7 cellular contexts compared by ENCODE assay signal in the genomic region with DNA sequence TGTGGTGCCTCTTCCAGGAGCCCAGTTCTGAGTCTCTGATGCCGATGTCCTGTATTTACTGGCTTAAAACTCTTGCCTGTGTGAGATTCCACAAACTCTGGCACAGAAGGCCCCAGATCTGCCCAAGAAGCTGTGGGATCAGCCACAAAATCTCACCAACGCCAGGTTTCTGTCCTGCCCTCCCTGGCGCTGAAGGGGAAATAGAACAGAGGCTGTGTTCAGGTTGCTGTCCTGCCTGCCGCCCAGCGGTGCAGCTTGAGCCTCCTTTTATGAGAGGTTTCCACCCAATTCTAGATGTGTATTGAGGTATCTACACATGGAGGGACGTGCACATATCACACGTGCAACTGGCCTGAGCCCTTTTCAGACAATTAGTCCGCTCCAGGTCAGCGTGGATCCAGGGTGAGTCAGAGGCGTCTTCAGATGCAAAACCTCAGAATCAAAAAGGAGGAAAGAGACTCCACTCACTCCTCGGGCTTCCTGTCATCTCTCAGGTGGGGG. TPM values are rescaled to one million over a fixed set of nuclear protein-coding genes. Genes with fewer than 3 reads are reported as not detected.
A peak's percentile ranks its signal among the peaks of the same experiment; 100 is the strongest.
DNase-seq lines count a peak whose midpoint lies in the region; ATAC-seq and TF ChIP-seq lines count a peak whose summit lies in the region.

No MANE protein-coding gene starts in this region.

- peak overlapping the region; percentile 23 for H3K4me3 ChIP-seq in fibroblast of mammary gland (ENCODE audit: control insufficient read depth, low read depth, low read length)
- peak overlapping the region in 1 of 8 donors; percentile 25 for H3K4me3 ChIP-seq in spleen

- no peaks in the 10 kb centered on the region for H3K9me3 Mint-ChIP-seq in HFFc6
- H3K9me3 Mint-ChIP-seq in T-cell = no peaks in the 10 kb centered on the region

- POLR2A ChIA-PET in T-cell (lab: Charles Lee) = no interaction called here

- peaks cover 28 to 63% (median 47%) of the 10 kb centered on the region in 6 donors for H3K4me1 ChIP-seq in spleen

- CTCF ChIA-PET in T-cell (lab: Charles Lee) = interaction anchor here in 1 of 2 donors (0.9 kb wide), 1 partner anchor 28 kb away, joined by 3 read pairs; no protein-coding TSS in a partner anchor

- H3K36me3 Mint-ChIP-seq in HFFc6 (ENCODE audit: low read depth) (peaks cover 6% of the 10 kb centered on the region; the same call in 1 of the 2 replicates), T-cell (peaks cover 6% of the 10 kb centered on the region)

- peak overlapping the region in 7 of 8 donors; percentile 97 to 100 (median 99) for H3K27ac ChIP-seq in spleen

- no peak for ATAC-seq in T-cell (replicated peaks in 1 of 4)
- ATAC-seq in HG03378 (IDR thresholded peaks at IDR 0.05; ENCODE audit: unreplicated experiment) = no peak

- H3K4me3 Mint-ChIP-seq in HFFc6 (peak overlapping the region; percentile 94), T-cell (peak overlapping the region; percentile 35 to 88 (median 56))

- H3K9me3 ChIP-seq in spleen = no peaks in the 10 kb centered on the region

- no peak for TF ChIP-seq POLR2A in spleen (IDR thresholded peaks at IDR 0.05)

- intact Hi-C loops in spleen (cut with DNase I; ENCODE audit: low total_unique reads) = no loop called here

- WGBS in spleen, 5 donors = 75 to 82% (median 81%) methylated on average over 11 of the region's 11 CpGs

- peaks cover 0 to 49% (median 10%) of the 10 kb centered on the region in 6 donors for H3K36me3 ChIP-seq in spleen

- H3K27ac Mint-ChIP-seq in HFFc6 = peak overlapping the region; percentile 95
- H3K27ac Mint-ChIP-seq in T-cell = peak overlapping the region; percentile 49 to 86

- H3K4me1 Mint-ChIP-seq in HFFc6 (ENCODE audit: low read depth) (peaks cover 48% of the 10 kb centered on the region), T-cell (peaks cover 25 to 34% (median 33%) of the 10 kb centered on the region in 3 donors)

- peaks cover 3% of the 10 kb centered on the region for H3K27me3 Mint-ChIP-seq in HFFc6 (ENCODE audit: insufficient read depth)
- H3K27me3 Mint-ChIP-seq in T-cell = no peaks in the 10 kb centered on the region

- TF ChIP-seq CTCF in HFFc6 (IDR thresholded peaks at IDR 0.05) (no peak), fibroblast of mammary gland (conservative IDR thresholded peaks at IDR 0.05; ENCODE audit: control insufficient read depth, insufficient read depth, low read depth, low read length) (no peak), spleen (IDR thresholded peaks at IDR 0.05 in 8 of 11, conservative IDR thresholded peaks at IDR 0.05 in 3 of 11) (no peak)

- H3K27me3 ChIP-seq in spleen (replicated peaks in 1 of 7) = no peaks in the 10 kb centered on the region

- DNase-seq in HFFc6 = peak; percentile 61
- DNase-seq in T-cell = no peak
- peak; percentile 72 for DNase-seq in fibroblast of mammary gland (ENCODE audit: low read depth)
- DNase-seq in spleen = no peak
- no peak for DNase-seq in DMS 273 (lab: John Stamatoyannopoulos, UW; ENCODE audit: unreplicated experiment)
- no peak for DNase-seq in foreskin melanocyte

RNA-seq across cellular contexts. Expression of gene TMEM80, which starts 2.2 kb away (rescaled TPM):
- 10 to 100 TPM; 16.9 to 24.5 (median 19.3) TPM for total RNA-seq in HFFc6 (2021; fragmentation: NEBNext Ultra II Directional; extraction: Animal tissue kit (Norgen Biotek cat#: 25700))
- total RNA-seq in T-cell = 10 to 100 TPM; 21.2 to 43.9 (median 42.4) TPM
- total RNA-seq in spleen = 10 to 100 TPM; 20.1 to 37.6 (median 32.4) TPM
- polyA plus RNA-seq in spleen = 10 to 100 TPM; 18.7 to 30.8 (median 24.7) TPM

RNA-seq across cellular contexts. Expression of gene DEAF1, which starts 2.8 kb away (rescaled TPM):
- 10 to 100 TPM; 32.2 to 48.1 (median 34.6) TPM for total RNA-seq in HFFc6 (2021; fragmentation: NEBNext Ultra II Directional; extraction: Animal tissue kit (Norgen Biotek cat#: 25700))
- total RNA-seq in T-cell = 100 to 1,000 TPM in 1 of 5 donors, 10 to 100 TPM in 4; 55.8 to 121 (median 57.3) TPM
- total RNA-seq in spleen = 10 to 100 TPM; 28.3 to 44.9 (median 31.7) TPM
- 10 to 100 TPM; 21.8 to 31.4 (median 25.1) TPM for polyA plus RNA-seq in spleen

RNA-seq across cellular contexts. Expression of gene EPS8L2, which starts 8.2 kb away (rescaled TPM):
- total RNA-seq in HFFc6 (2021; fragmentation: NEBNext Ultra II Directional; extraction: Animal tissue kit (Norgen Biotek cat#: 25700)) = 10 to 100 TPM; 55.5 to 70.1 (median 65.1) TPM
- total RNA-seq in T-cell (10 to 100 TPM in 4 of 5 donors, 1 to 10 TPM in 1; 7.5 to 18.5 (median 14.6) TPM), spleen (10 to 100 TPM in 1 of 7 donors, 1 to 10 TPM in 6; 4.2 to 14.7 (median 7.0) TPM)
- polyA plus RNA-seq in spleen = 10 to 100 TPM in 1 of 3 donors, 1 to 10 TPM in 2; 7.3 to 11.6 (median 8.5) TPM

RNA-seq across cellular contexts. Expression of gene TALDO1, which starts 49.4 kb away (rescaled TPM):
- 100 to 1,000 TPM; 230 to 351 (median 300) TPM for total RNA-seq in HFFc6 (2021; fragmentation: NEBNext Ultra II Directional; extraction: Animal tissue kit (Norgen Biotek cat#: 25700))
- 100 to 1,000 TPM in 3 of 5 donors, 10 to 100 TPM in 2; 60.5 to 106 (median 102) TPM for total RNA-seq in T-cell
- total RNA-seq in spleen = 100 to 1,000 TPM; 160 to 292 (median 229) TPM
- 100 to 1,000 TPM; 108 to 177 (median 125) TPM for polyA plus RNA-seq in spleen

Comparison
In these comparisons a context has a peak if more than half of its experiments do, and no peak if none do; other contexts are left out.
1. DNase-seq: peak in HFFc6 (single experiment) and fibroblast of mammary gland (single experiment); none in T-cell (0 of 34), spleen (single experiment), DMS 273 (single experiment) and foreskin melanocyte (single experiment).